8 cellular contexts compared by ENCODE assay signal in the genomic region with DNA sequence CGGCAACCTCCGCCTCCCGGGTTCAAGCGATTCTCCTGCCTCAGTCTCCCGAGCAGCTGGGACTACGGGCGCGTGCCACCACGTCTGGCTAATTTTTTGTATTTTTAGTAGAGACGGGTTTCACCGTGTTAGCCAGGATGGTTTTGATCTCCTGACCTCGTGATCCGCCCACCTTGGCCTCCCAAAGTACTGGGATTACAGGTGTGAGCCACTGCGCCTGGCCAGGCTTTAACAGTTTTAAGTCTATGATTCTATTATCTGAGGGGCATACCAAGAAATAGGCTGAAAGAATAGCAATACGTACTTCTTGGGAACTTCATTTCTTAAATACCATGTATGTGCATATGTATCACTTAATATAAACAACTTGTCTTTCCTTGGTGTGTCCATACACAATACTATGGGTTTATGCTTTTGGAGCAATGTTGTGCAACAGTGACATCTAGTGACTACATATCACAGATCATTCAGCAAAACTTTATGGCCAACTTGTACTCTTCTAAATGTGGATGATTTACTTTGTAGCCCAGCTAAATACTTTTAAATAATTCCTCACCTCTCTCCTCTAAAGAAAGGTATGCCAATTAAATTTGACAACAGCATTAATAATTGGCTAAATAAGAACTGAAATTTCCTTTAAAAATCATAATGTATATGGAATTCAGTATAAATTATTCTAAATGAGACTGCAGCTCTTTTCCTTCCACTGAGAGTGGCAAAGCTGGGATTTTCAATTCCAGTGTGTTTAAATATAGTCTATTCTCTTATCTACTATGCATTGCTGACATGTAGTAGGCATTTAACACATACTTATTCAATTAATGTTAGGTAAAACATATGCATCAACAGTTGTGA. TPM values are rescaled to one million over a fixed set of nuclear protein-coding genes. Genes with fewer than 3 reads are reported as not detected.
A peak's percentile ranks its signal among the peaks of the same experiment; 100 is the strongest.
DNase-seq lines count a peak whose midpoint lies in the region; ATAC-seq, FAIRE-seq and TF ChIP-seq lines count a peak whose summit lies in the region.

No MANE protein-coding gene starts in this region.

- ATAC-seq in GM19372 (IDR thresholded peaks at IDR 0.05; ENCODE audit: low read depth, unreplicated experiment) (peak; percentile 91), HG03439 (IDR thresholded peaks at IDR 0.05; ENCODE audit: unreplicated experiment) (peak; percentile 77)

- no peak overlapping the region for H2AFZ ChIP-seq in keratinocyte (ENCODE audit: control insufficient read depth, low read length)

- H3K9me1 ChIP-seq in keratinocyte (ENCODE audit: control insufficient read depth, extremely low read depth, insufficient read depth, low read length), result no peaks in the 10 kb centered on the region

- H3K27me3 ChIP-seq in breast epithelium (no peaks in the 10 kb centered on the region), keratinocyte (ENCODE audit: control insufficient read depth, extremely low read depth, insufficient read depth, low read length) (no peaks in the 10 kb centered on the region)

- TF ChIP-seq POLR2A in breast epithelium (IDR thresholded peaks at IDR 0.05), result no peak

- no peak overlapping the region for H3K9ac ChIP-seq in keratinocyte (ENCODE audit: control insufficient read depth, extremely low read depth, insufficient read depth, low read length)

- H3K4me1 ChIP-seq in breast epithelium (peaks cover 0 to 4% of the 10 kb centered on the region in 2 donors), keratinocyte (ENCODE audit: control insufficient read depth, extremely low read depth, insufficient read depth, low read length) (peaks cover 12% of the 10 kb centered on the region)

- H4K20me1 ChIP-seq in keratinocyte (ENCODE audit: control insufficient read depth, extremely low read depth, insufficient read depth, low read length), result no peaks in the 10 kb centered on the region

- TF ChIP-seq CTCF in breast epithelium (IDR thresholded peaks at IDR 0.05), result peak; percentile 61 to 73 (median 67)
- peak in 2 of 3 experiments; percentile 57 to 69 for TF ChIP-seq CTCF in keratinocyte (optimal IDR thresholded peaks at IDR 0.05 in 1 of 3, IDR thresholded peaks at IDR 0.05 in 1 of 3, conservative IDR thresholded peaks at IDR 0.05 in 1 of 3; ENCODE audit: extremely low read depth in 1 of 3, insufficient read depth in 2 of 3, low read length in 3 of 3)

- no peak overlapping the region for H3K4me2 ChIP-seq in keratinocyte (ENCODE audit: control insufficient read depth, extremely low read depth, insufficient read depth, low read depth, low read length)

- peak; percentile 95 for FAIRE-seq in keratinocyte (lab: Jason Lieb, UNC)

- peak; percentile 25 for DNase-seq in Daoy (ENCODE audit: low read depth)
- DNase-seq in NCI-H82 (lab: John Stamatoyannopoulos, UW), result peak; percentile 72
- no peak for DNase-seq in breast epithelium (ENCODE audit: low spot score in 2 of 2)
- no peak for DNase-seq in keratinocyte (ENCODE audit: low read depth, low spot score)
- DNase-seq in superior temporal gyrus (ENCODE audit: extremely low spot score), result peak; percentile 89
- no peak for DNase-seq in activated CD4-positive, alpha-beta T cell treated with anti-CD3 and anti-CD28 coated beads for 48 hours

- H3K79me2 ChIP-seq in keratinocyte (ENCODE audit: control insufficient read depth, insufficient read depth, low read length), result no peaks in the 10 kb centered on the region

- H3K4me3 ChIP-seq in breast epithelium, result no peak overlapping the region
- no peak overlapping the region for H3K4me3 ChIP-seq in keratinocyte (ENCODE audit: control insufficient read depth in 2 of 3, extremely low read depth in 1 of 3, insufficient read depth in 2 of 3, low read depth in 1 of 3, low read length in 3 of 3)

- H3K36me3 ChIP-seq in breast epithelium (no peaks in the 10 kb centered on the region), keratinocyte (ENCODE audit: control insufficient read depth in 2 of 2, extremely low read depth in 1 of 2, insufficient read depth in 2 of 2, low read length in 2 of 2) (no peaks in the 10 kb centered on the region)

- H3K9me3 ChIP-seq in breast epithelium, result no peaks in the 10 kb centered on the region
- no peaks in the 10 kb centered on the region for H3K9me3 ChIP-seq in keratinocyte (ENCODE audit: control insufficient read depth, low read depth, low read length)

- dilution Hi-C loops in keratinocyte (cut with MboI; ENCODE audit: extremely low pct_ligation_motif_present, low sequenced_read_pairs), result no loop called here

- H3K27ac ChIP-seq in breast epithelium (no peak overlapping the region), keratinocyte (ENCODE audit: control insufficient read depth, insufficient read depth, low read length) (no peak overlapping the region)

- intact Hi-C loops in breast epithelium (cut with DNase I; ENCODE audit: low total_unique reads), result loop anchor here (5.0 kb wide), 1 partner anchor 562 kb away; no protein-coding TSS in a partner anchor

RNA-seq across cellular contexts. Expression of gene SLC9B1, which starts 10.4 kb away (rescaled TPM):
- not detected in 2 replicates for total RNA-seq in Daoy (2014; rRNA removed; shearing (Covaris generic))
- total RNA-seq in breast epithelium, result 1 to 10 TPM in 2 of 3 donors, under 1 TPM in 1; 0.44 to 1.6 (median 1.3) TPM
- 0.07 to 0.26 TPM in 2 of 3 replicates, not detected in the other for polyA plus RNA-seq in keratinocyte
- 1.1 TPM for polyA plus RNA-seq in keratinocyte (2011; ENCODE audit: low read depth)
- polyA plus RNA-seq in keratinocyte (2011; cell fraction: cytosol; rRNA removed), result 0.12 and 0.23 TPM in 2 replicates
- 0.14 TPM in 1 of 2 replicates, not detected in the other for polyA plus RNA-seq in keratinocyte (2011; cell fraction: nucleus; rRNA removed)
- polyA plus RNA-seq in keratinocyte (2012; ENCODE audit: low replicate concordance), result 0.24 and 1.1 TPM in 2 replicates
- polyA minus RNA-seq in keratinocyte, result 0.46 TPM in 1 of 3 replicates, not detected in the others
- not detected for polyA minus RNA-seq in keratinocyte (2011; cell fraction: cytosol; rRNA and poly(A)+ RNA removed)
- polyA minus RNA-seq in keratinocyte (2011; cell fraction: nucleus; rRNA and poly(A)+ RNA removed), result not detected in 2 replicates

Comparison
In these comparisons a context has a peak if more than half of its experiments do, and no peak if none do; other contexts are left out.
1. DNase-seq: peak in Daoy (single experiment), NCI-H82 (single experiment) and superior temporal gyrus (single experiment); none in breast epithelium (0 of 2), keratinocyte (single experiment) and activated CD4-positive, alpha-beta T cell treated with anti-CD3 and anti-CD28 coated beads for 48 hours (single experiment).